Comparison of ENCODE assay signal across 19 cellular contexts in the genomic region with DNA sequence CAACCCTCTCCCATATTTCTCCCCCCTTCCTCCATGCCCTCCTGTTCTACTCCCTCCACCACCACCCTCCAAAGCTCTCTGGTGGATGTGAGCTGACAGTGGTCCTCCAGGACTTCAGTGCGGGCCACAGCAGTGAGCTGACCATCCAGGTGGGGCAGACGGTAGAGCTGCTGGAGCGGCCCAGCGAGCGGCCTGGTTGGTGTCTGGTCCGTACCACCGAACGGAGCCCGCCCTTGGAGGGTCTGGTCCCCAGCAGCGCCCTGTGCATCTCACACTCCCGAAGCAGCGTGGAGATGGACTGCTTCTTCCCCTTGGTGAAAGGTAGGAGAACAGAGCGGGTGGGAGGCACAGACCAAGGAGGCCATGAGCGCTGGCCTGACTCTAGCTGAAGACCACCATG.
"Had no signal": no experiment of that assay in that cellular context is flagged by ENCODE, and none has a peak within 500 bp of the region (broad histone marks: within the 10 kb centered on the region; RNA-seq: fewer than 3 reads in every experiment).

No MANE protein-coding gene starts in this region.

- ATAC-seq: Panc1 had no signal

- H3K27ac ChIP-seq: RWPE1, SJCRH30, SK-N-MC had no signal

- H3K4me3 ChIP-seq: SJCRH30, SK-N-MC had no signal

- H3K27me3 ChIP-seq: SJCRH30 had no signal

- DNase-seq: KBM-7, MV-4-11, NCI-H1048, NCI-H1105, NCI-H1417, NCI-H1436 treated with DMSO at 0.1 percent for 48 hours, NCI-H1694 treated with DMSO at 0.1 percent for 48 hours, NCI-H1930, NCI-H2081, NCI-H2107, NCI-H2227 treated with DMSO at 0.1 percent for 48 hours, NCI-H524, NCI-H526 treated with DMSO at 0.1 percent for 48 hours, NCI-H774, SHP77 treated with DMSO at 0.1 percent for 48 hours, SJCRH30 had no signal

- H3K9me3 ChIP-seq: SJCRH30 had no signal

- H3K36me3 ChIP-seq: SJCRH30 had no signal
